ENCODE assay signal across 7 cellular contexts in genomic region chr1:203702130-203702577, GRCh38.
A peak's percentile ranks its signal among the peaks of the same experiment; 100 is the strongest.
DNase-seq lines count a peak whose midpoint lies in the region; ATAC-seq and TF ChIP-seq lines count a peak whose summit lies in the region.

No MANE protein-coding gene starts in this region.

- peak; percentile 81 for TF ChIP-seq CTCF in GM12865 (IDR thresholded peaks at IDR 0.05; ENCODE audit: insufficient read depth, low read depth, low read length, missing control alignments)

- H3K4me3 Mint-ChIP-seq in central memory CD8-positive, alpha-beta T cell: no peak overlapping the region

- no peak overlapping the region for H3K4me3 ChIP-seq in GM12865 (ENCODE audit: low read depth, low read length)

- peaks cover 11% of the 10 kb centered on the region for H3K4me1 Mint-ChIP-seq in central memory CD8-positive, alpha-beta T cell

- H3K9me3 Mint-ChIP-seq in central memory CD8-positive, alpha-beta T cell: no peaks in the 10 kb centered on the region

- peaks cover 61% of the 10 kb centered on the region for H3K36me3 Mint-ChIP-seq in central memory CD8-positive, alpha-beta T cell (ENCODE audit: insufficient read depth)

- H3K27me3 Mint-ChIP-seq in central memory CD8-positive, alpha-beta T cell: no peaks in the 10 kb centered on the region

- peak overlapping the region; percentile 79 for H3K27ac Mint-ChIP-seq in central memory CD8-positive, alpha-beta T cell (ENCODE audit: low read depth)

- no peak for ATAC-seq in central memory CD8-positive, alpha-beta T cell (replicated peaks; ENCODE audit: extremely low read depth, poor library complexity, severe bottlenecking)
- ATAC-seq in left lobe of liver (peak; percentile 88), GM19328 (IDR thresholded peaks at IDR 0.05; ENCODE audit: unreplicated experiment) (no peak)

- DNase-seq in GM12865 (ENCODE audit: low read depth) (peak; percentile 70), NCI-H1092 treated with DMSO at 0.1 percent for 48 hours (lab: John Stamatoyannopoulos, UW) (peak; percentile 69), left lobe of liver (ENCODE audit: low spot score) (peak; percentile 53)
- DNase-seq in activated CD4-positive, CD25-positive, alpha-beta regulatory T cell treated with anti-CD3 and anti-CD28 coated beads, Interleukin-2, amount 50 U/mL, for 16 hours (ENCODE audit: low read depth, low spot score): peak; percentile 45
- DNase-seq in central memory CD8-positive, alpha-beta T cell (ENCODE audit: low spot score in 2 of 2): peak; percentile 55 to 59
- peak; percentile 45 to 61 for DNase-seq in stimulated activated CD4-positive, alpha-beta T cell treated with anti-CD3 and anti-CD28 coated beads, Interleukin-4, amount 100 ng/mL, for 4 hours
